1 cellular context compared by ENCODE assay signal in the genomic region with DNA sequence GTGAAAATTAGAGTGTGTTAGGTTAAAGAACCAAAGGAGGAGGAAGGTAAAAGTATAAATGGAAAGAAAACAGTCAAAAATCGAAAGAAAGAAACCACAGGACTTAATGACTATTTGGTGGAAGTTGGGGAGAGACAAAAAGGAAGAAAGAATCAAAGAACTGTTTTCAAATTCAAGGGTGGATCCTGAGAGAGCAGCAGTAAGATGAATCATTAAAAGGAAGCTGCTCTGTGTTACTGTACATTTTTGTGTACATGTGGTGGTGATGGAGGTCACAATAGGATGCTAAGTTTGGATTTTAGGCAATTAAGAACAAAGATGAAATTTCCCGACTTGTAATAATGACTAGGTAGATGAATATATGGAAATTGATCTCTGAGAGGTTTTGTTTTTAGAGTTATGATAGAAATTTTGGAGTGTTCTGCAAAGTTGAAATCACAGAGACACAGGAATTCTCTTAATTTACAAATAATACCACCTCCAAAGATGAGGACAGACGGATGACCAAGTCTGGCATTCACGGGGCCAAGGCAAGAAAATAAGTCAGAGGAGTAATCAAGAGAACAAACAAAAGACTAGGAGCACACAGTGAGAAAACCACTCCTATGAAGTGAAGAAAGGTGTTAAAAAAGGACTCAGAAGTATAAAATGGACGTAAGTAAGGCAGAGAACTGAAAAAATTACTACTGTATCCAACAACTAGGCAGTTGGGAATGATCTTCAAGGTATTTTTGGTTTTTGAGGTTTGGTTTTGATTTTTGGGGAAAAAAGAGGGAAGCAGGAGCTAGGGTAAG.
TF ChIP-seq lines count a peak whose summit lies in the region.

No MANE protein-coding gene starts in this region.

TF ChIP-seq in WTC11, 78 proteins besides CTCF, POLR2A, EP300 and RAD21 (continued from another document):
- TF ChIP-seq, protein P1, sequence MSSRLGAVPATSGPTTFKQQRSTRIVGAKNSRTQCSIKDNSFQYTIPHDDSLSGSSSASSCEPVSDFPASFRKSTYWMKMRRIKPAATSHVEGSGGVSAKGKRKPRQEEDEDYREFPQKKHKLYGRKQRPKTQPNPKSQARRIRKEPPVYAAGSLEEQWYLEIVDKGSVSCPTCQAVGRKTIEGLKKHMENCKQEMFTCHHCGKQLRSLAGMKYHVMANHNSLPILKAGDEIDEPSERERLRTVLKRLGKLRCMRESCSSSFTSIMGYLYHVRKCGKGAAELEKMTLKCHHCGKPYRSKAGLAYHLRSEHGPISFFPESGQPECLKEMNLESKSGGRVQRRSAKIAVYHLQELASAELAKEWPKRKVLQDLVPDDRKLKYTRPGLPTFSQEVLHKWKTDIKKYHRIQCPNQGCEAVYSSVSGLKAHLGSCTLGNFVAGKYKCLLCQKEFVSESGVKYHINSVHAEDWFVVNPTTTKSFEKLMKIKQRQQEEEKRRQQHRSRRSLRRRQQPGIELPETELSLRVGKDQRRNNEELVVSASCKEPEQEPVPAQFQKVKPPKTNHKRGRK (CRISPR knock-in tag; IDR thresholded peaks at IDR 0.05; ENCODE audit: borderline replicate concordance): no peak
- TF ChIP-seq MYBL2 (CRISPR knock-in tag; IDR thresholded peaks at IDR 0.05): no peak
- TF ChIP-seq SP1 (CRISPR knock-in tag; conservative IDR thresholded peaks at IDR 0.05): no peak
- TF ChIP-seq, protein P2, sequence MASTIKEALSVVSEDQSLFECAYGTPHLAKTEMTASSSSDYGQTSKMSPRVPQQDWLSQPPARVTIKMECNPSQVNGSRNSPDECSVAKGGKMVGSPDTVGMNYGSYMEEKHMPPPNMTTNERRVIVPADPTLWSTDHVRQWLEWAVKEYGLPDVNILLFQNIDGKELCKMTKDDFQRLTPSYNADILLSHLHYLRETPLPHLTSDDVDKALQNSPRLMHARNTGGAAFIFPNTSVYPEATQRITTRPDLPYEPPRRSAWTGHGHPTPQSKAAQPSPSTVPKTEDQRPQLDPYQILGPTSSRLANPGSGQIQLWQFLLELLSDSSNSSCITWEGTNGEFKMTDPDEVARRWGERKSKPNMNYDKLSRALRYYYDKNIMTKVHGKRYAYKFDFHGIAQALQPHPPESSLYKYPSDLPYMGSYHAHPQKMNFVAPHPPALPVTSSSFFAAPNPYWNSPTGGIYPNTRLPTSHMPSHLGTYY (CRISPR knock-in tag; IDR thresholded peaks at IDR 0.05): no peak
- TF ChIP-seq, protein P3, sequence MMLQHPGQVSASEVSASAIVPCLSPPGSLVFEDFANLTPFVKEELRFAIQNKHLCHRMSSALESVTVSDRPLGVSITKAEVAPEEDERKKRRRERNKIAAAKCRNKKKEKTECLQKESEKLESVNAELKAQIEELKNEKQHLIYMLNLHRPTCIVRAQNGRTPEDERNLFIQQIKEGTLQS (CRISPR knock-in tag; conservative IDR thresholded peaks at IDR 0.05): no peak
- no peak for TF ChIP-seq TEAD1 (CRISPR knock-in tag; IDR thresholded peaks at IDR 0.05)
- TF ChIP-seq, protein P4, sequence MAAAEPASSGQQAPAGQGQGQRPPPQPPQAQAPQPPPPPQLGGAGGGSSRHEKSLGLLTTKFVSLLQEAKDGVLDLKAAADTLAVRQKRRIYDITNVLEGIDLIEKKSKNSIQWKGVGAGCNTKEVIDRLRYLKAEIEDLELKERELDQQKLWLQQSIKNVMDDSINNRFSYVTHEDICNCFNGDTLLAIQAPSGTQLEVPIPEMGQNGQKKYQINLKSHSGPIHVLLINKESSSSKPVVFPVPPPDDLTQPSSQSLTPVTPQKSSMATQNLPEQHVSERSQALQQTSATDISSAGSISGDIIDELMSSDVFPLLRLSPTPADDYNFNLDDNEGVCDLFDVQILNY (CRISPR knock-in tag; IDR thresholded peaks at IDR 0.05): no peak
- TF ChIP-seq, protein P5, sequence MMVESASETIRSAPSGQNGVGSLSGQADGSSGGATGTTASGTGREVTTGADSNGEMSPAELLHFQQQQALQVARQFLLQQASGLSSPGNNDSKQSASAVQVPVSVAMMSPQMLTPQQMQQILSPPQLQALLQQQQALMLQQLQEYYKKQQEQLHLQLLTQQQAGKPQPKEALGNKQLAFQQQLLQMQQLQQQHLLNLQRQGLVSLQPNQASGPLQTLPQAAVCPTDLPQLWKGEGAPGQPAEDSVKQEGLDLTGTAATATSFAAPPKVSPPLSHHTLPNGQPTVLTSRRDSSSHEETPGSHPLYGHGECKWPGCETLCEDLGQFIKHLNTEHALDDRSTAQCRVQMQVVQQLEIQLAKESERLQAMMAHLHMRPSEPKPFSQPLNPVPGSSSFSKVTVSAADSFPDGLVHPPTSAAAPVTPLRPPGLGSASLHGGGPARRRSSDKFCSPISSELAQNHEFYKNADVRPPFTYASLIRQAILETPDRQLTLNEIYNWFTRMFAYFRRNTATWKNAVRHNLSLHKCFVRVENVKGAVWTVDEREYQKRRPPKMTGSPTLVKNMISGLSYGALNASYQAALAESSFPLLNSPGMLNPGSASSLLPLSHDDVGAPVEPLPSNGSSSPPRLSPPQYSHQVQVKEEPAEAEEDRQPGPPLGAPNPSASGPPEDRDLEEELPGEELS (CRISPR knock-in tag; IDR thresholded peaks at IDR 0.05): no peak
- TF ChIP-seq, protein P6, sequence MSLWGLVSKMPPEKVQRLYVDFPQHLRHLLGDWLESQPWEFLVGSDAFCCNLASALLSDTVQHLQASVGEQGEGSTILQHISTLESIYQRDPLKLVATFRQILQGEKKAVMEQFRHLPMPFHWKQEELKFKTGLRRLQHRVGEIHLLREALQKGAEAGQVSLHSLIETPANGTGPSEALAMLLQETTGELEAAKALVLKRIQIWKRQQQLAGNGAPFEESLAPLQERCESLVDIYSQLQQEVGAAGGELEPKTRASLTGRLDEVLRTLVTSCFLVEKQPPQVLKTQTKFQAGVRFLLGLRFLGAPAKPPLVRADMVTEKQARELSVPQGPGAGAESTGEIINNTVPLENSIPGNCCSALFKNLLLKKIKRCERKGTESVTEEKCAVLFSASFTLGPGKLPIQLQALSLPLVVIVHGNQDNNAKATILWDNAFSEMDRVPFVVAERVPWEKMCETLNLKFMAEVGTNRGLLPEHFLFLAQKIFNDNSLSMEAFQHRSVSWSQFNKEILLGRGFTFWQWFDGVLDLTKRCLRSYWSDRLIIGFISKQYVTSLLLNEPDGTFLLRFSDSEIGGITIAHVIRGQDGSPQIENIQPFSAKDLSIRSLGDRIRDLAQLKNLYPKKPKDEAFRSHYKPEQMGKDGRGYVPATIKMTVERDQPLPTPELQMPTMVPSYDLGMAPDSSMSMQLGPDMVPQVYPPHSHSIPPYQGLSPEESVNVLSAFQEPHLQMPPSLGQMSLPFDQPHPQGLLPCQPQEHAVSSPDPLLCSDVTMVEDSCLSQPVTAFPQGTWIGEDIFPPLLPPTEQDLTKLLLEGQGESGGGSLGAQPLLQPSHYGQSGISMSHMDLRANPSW (CRISPR knock-in tag; conservative IDR thresholded peaks at IDR 0.05; ENCODE audit: low read depth): no peak
- TF ChIP-seq, protein P7, sequence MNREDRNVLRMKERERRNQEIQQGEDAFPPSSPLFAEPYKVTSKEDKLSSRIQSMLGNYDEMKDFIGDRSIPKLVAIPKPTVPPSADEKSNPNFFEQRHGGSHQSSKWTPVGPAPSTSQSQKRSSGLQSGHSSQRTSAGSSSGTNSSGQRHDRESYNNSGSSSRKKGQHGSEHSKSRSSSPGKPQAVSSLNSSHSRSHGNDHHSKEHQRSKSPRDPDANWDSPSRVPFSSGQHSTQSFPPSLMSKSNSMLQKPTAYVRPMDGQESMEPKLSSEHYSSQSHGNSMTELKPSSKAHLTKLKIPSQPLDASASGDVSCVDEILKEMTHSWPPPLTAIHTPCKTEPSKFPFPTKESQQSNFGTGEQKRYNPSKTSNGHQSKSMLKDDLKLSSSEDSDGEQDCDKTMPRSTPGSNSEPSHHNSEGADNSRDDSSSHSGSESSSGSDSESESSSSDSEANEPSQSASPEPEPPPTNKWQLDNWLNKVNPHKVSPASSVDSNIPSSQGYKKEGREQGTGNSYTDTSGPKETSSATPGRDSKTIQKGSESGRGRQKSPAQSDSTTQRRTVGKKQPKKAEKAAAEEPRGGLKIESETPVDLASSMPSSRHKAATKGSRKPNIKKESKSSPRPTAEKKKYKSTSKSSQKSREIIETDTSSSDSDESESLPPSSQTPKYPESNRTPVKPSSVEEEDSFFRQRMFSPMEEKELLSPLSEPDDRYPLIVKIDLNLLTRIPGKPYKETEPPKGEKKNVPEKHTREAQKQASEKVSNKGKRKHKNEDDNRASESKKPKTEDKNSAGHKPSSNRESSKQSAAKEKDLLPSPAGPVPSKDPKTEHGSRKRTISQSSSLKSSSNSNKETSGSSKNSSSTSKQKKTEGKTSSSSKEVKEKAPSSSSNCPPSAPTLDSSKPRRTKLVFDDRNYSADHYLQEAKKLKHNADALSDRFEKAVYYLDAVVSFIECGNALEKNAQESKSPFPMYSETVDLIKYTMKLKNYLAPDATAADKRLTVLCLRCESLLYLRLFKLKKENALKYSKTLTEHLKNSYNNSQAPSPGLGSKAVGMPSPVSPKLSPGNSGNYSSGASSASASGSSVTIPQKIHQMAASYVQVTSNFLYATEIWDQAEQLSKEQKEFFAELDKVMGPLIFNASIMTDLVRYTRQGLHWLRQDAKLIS (CRISPR knock-in tag; IDR thresholded peaks at IDR 0.05; ENCODE audit: borderline replicate concordance): no peak
TF ChIP-seq in WTC11: peak in this region for 0.
